ENCODE assay signal across 9 cellular contexts in genomic region chr4:145130788-145131398, GRCh38. TPM values are rescaled to one million over a fixed set of nuclear protein-coding genes. Genes with fewer than 3 reads are reported as not detected.
DNase-seq lines count a peak whose midpoint lies in the region; ATAC-seq and TF ChIP-seq lines count a peak whose summit lies in the region.
"Had no signal": no experiment of that assay in that cellular context is flagged by ENCODE, and none has a peak within 500 bp of the region (broad histone marks: within the 10 kb centered on the region; RNA-seq: fewer than 3 reads in every experiment).

No MANE protein-coding gene starts in this region.

- no peaks in the 10 kb centered on the region for H3K9me3 ChIP-seq in lower lobe of right lung
- no peaks in the 10 kb centered on the region for H3K9me3 ChIP-seq in colonic mucosa

- no peak overlapping the region for H3K4me3 ChIP-seq in lower lobe of right lung
- no peak overlapping the region for H3K4me3 ChIP-seq in colonic mucosa

- peak overlapping the region; percentile 68 for H3K27ac Mint-ChIP-seq in activated naive CD8-positive, alpha-beta T cell treated with anti-CD3 and anti-CD28 coated beads, Interleukin-2, amount 50 U/mL, for 24 hours

- DNase-seq in AG09319 (ENCODE audit: extremely low read depth, low read depth), result peak; percentile 66
- peak; percentile 68 for DNase-seq in HS-5 (ENCODE audit: low read depth)
- DNase-seq in activated naive CD8-positive, alpha-beta T cell treated with anti-CD3 and anti-CD28 coated beads, Interleukin-2, amount 50 U/mL, for 24 hours, result no peak
- DNase-seq in lower lobe of right lung, result no peak
- DNase-seq in GM19238 (ENCODE audit: insufficient read length, low spot score), result no peak
- no peak for DNase-seq in colonic mucosa
- DNase-seq: NCI-H510A treated with DMSO at 0.1 percent for 48 hours had no signal

- intact Hi-C loops in lower lobe of right lung (cut with DNase I), result no loop called here
- intact Hi-C loops in colonic mucosa (cut with DNase I), result no loop called here

- H3K36me3 ChIP-seq in lower lobe of right lung (peaks cover 39% of the 10 kb centered on the region), colonic mucosa (no peaks in the 10 kb centered on the region)

- H3K27me3 ChIP-seq in lower lobe of right lung (ENCODE audit: low read depth) (no peaks in the 10 kb centered on the region), colonic mucosa (no peaks in the 10 kb centered on the region)

- H3K9ac ChIP-seq in colonic mucosa (ENCODE audit: low read depth in 2 of 2, low read length in 2 of 2), result no peak overlapping the region

- H3K36me3 Mint-ChIP-seq in activated naive CD8-positive, alpha-beta T cell treated with anti-CD3 and anti-CD28 coated beads, Interleukin-2, amount 50 U/mL, for 24 hours (ENCODE audit: low read depth), result peaks cover 63% of the 10 kb centered on the region

- H3K27me3 Mint-ChIP-seq in activated naive CD8-positive, alpha-beta T cell treated with anti-CD3 and anti-CD28 coated beads, Interleukin-2, amount 50 U/mL, for 24 hours, result no peaks in the 10 kb centered on the region

- no peaks in the 10 kb centered on the region for H3K9me3 Mint-ChIP-seq in activated naive CD8-positive, alpha-beta T cell treated with anti-CD3 and anti-CD28 coated beads, Interleukin-2, amount 50 U/mL, for 24 hours

- H3K4me1 ChIP-seq in lower lobe of right lung, result peaks cover 30% of the 10 kb centered on the region
- no peaks in the 10 kb centered on the region for H3K4me1 ChIP-seq in colonic mucosa

- ATAC-seq in activated naive CD8-positive, alpha-beta T cell treated with anti-CD3 and anti-CD28 coated beads, Interleukin-2, amount 50 U/mL, for 24 hours, result peak; percentile 24
- ATAC-seq in lower lobe of right lung (peak; percentile 61 to 71), HG03159 (IDR thresholded peaks at IDR 0.05; ENCODE audit: unreplicated experiment) (no peak), GM18909 (IDR thresholded peaks at IDR 0.05; ENCODE audit: poor library complexity, unreplicated experiment) (no peak)

- H3K27ac ChIP-seq in lower lobe of right lung (peak overlapping the region; percentile 7), colonic mucosa (no peak overlapping the region)

- TF ChIP-seq CTCF in AG09319 (IDR thresholded peaks at IDR 0.05; ENCODE audit: low read depth, low read length) (no peak), lower lobe of right lung (IDR thresholded peaks at IDR 0.05) (no peak), colonic mucosa (IDR thresholded peaks at IDR 0.05) (no peak)

- H3K4me1 Mint-ChIP-seq in activated naive CD8-positive, alpha-beta T cell treated with anti-CD3 and anti-CD28 coated beads, Interleukin-2, amount 50 U/mL, for 24 hours, result peaks cover 51% of the 10 kb centered on the region

- no peak overlapping the region for H3K4me3 Mint-ChIP-seq in activated naive CD8-positive, alpha-beta T cell treated with anti-CD3 and anti-CD28 coated beads, Interleukin-2, amount 50 U/mL, for 24 hours

RNA-seq across cellular contexts. Expression of gene ABCE1, which starts 32.8 kb away (rescaled TPM):
- total RNA-seq in lower lobe of right lung (35.5 TPM), colonic mucosa (10 to 100 TPM; 25.0 to 50.1 TPM)

RNA-seq across cellular contexts. Expression of gene ANAPC10, which starts 32.9 kb away (rescaled TPM):
- total RNA-seq in lower lobe of right lung (20.5 TPM), colonic mucosa (10 to 100 TPM; 12.7 to 12.8 TPM)

RNA-seq across cellular contexts. Expression of gene OTUD4, which starts 49.5 kb away (rescaled TPM):
- 53.4 TPM for total RNA-seq in lower lobe of right lung
- total RNA-seq in colonic mucosa, result 10 to 100 TPM; 26.7 to 33.2 TPM

Comparison
In these comparisons a context has a peak if more than half of its experiments do, and no peak if none do; other contexts are left out.
1. DNase-seq: peak in AG09319 (single experiment) and HS-5 (single experiment); none in activated naive CD8-positive, alpha-beta T cell treated with anti-CD3 and anti-CD28 coated beads, Interleukin-2, amount 50 U/mL, for 24 hours (single experiment), lower lobe of right lung (single experiment), GM19238 (single experiment) and colonic mucosa (single experiment).
2. ATAC-seq: peak in activated naive CD8-positive, alpha-beta T cell treated with anti-CD3 and anti-CD28 coated beads, Interleukin-2, amount 50 U/mL, for 24 hours (single experiment) and lower lobe of right lung (2 of 2); none in HG03159 (single experiment) and GM18909 (single experiment).